Comparison of ENCODE assay signal across 1 cellular context in genomic region chr7:12422449-12423320, GRCh38.
TF ChIP-seq lines count a peak whose summit lies in the region.

No MANE protein-coding gene starts in this region.

TF ChIP-seq in IMR-90, 13 proteins besides CTCF, POLR2A, EP300 and RAD21 (continued from another document):
- no peak for TF ChIP-seq USF2 (IDR thresholded peaks at IDR 0.05; ENCODE audit: low read depth, low read length)
TF ChIP-seq in IMR-90: peak in this region for 0.
